ENCODE assay signal across 8 cellular contexts in the genomic region with DNA sequence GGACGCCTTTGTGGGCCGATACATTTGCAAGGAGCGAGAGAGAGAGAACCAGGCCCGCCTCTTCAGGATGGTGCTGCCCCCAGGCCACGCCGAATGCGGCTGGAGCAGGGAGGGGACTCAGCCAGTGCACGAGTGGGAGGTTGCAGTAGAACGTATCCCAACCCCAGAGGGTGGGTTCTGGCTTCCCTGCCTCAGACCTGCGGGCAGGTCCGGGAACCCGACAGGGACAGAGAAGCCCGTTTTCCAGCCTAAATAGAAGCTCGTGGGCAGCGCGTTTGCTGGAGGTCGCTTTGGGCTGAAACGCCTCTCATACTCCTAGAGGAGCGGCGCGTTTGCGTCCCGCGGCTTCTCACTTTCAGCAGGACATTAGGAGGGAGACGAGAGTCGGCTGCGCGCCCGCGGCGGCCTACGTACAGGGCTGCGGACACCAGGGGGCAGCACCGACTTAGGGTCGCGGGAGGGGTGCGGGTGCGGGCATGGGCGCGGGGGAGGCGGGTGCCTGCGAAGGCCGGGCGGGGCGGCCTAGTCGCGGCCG. TPM values are rescaled to one million over a fixed set of nuclear protein-coding genes. Genes with fewer than 3 reads are reported as not detected.
DNase-seq lines count a peak whose midpoint lies in the region; ATAC-seq and TF ChIP-seq lines count a peak whose summit lies in the region.

No MANE protein-coding gene starts in this region.

- H3K9me3 Mint-ChIP-seq in osteocyte (ENCODE audit: unreplicated experiment): no peaks in the 10 kb centered on the region

- H3K4me3 ChIP-seq in gastroesophageal sphincter (peak overlapping the region; percentile 53 to 72), thyroid gland (replicated peaks in 1 of 3) (peak overlapping the region in 1 of 3 donors; percentile 71)

- ATAC-seq in gastroesophageal sphincter: no peak

- intact Hi-C loops in thyroid gland (cut with DNase I): loop anchor here (10.0 kb wide), 2 partner anchors 424 to 654 kb away; a partner anchor contains a TSS

- TF ChIP-seq EP300 in gastroesophageal sphincter (IDR thresholded peaks at IDR 0.05): no peak

- H3K9me3 ChIP-seq in ES-I3 (ENCODE audit: control insufficient read depth, insufficient read depth, low read length) (no peaks in the 10 kb centered on the region), gastroesophageal sphincter (no peaks in the 10 kb centered on the region), thyroid gland (no peaks in the 10 kb centered on the region)

- WGBS in gastroesophageal sphincter (ENCODE audit: low coverage in 1 of 2), 2 donors: no CpG with 5 or more reads among the region's 48 CpGs
- 36 to 51% methylated on average over 4 to 12 of the region's 48 CpGs for WGBS in thyroid gland, 2 donors

- H3K4me1 ChIP-seq in ES-I3 (ENCODE audit: insufficient read depth, low read length): peaks cover 9% of the 10 kb centered on the region; the same call in 1 of the 2 replicates
- peaks cover 0 to 91% (median 31%) of the 10 kb centered on the region in 3 donors for H3K4me1 ChIP-seq in gastroesophageal sphincter
- peaks cover 12 to 71% of the 10 kb centered on the region in 2 donors for H3K4me1 ChIP-seq in thyroid gland

- H3K27ac Mint-ChIP-seq in osteocyte (ENCODE audit: unreplicated experiment): peak overlapping the region; percentile 34

- TF ChIP-seq CTCF in gastroesophageal sphincter (IDR thresholded peaks at IDR 0.05) (peak in 3 of 4 experiments; percentile 46 to 74 (median 69)), osteocyte (IDR thresholded peaks at IDR 0.05) (peak; percentile 45), thyroid gland (IDR thresholded peaks at IDR 0.05) (peak in 4 of 6 experiments; percentile 11 to 64 (median 28))

- peaks cover 2% of the 10 kb centered on the region for H3K36me3 Mint-ChIP-seq in osteocyte (ENCODE audit: unreplicated experiment)

- H3K27me3 ChIP-seq in gastroesophageal sphincter (peaks cover 34% of the 10 kb centered on the region), thyroid gland (no peaks in the 10 kb centered on the region)

- H3K27ac ChIP-seq in gastroesophageal sphincter (peak overlapping the region; percentile 64 to 94 (median 92)), thyroid gland (peak overlapping the region; percentile 88 to 92 (median 92))

- H3K36me3 ChIP-seq in ES-I3 (ENCODE audit: insufficient read depth, low read length) (no peaks in the 10 kb centered on the region), gastroesophageal sphincter (peaks cover 0 to 17% of the 10 kb centered on the region in 2 donors), thyroid gland (peaks cover 2 to 4% of the 10 kb centered on the region in 2 donors)

- peak overlapping the region; percentile 79; the same call in 1 of the 2 replicates for H3K9ac ChIP-seq in ES-I3 (ENCODE audit: low read depth, low read length)

- TF ChIP-seq POLR2A in gastroesophageal sphincter (IDR thresholded peaks at IDR 0.05): no peak
- no peak for TF ChIP-seq POLR2A in thyroid gland (IDR thresholded peaks at IDR 0.05)

- H3K27me3 Mint-ChIP-seq in osteocyte (ENCODE audit: unreplicated experiment): no peaks in the 10 kb centered on the region

- H3K4me1 Mint-ChIP-seq in osteocyte (ENCODE audit: unreplicated experiment): peaks cover 19% of the 10 kb centered on the region

- peak; percentile 71 for DNase-seq in NOMO-1 treated with DMSO at 0.1 percent for 48 hours (lab: John Stamatoyannopoulos, UW; ENCODE audit: unreplicated experiment)
- peak; percentile 58 for DNase-seq in activated effector memory CD4-positive, alpha-beta T cell treated with Interleukin-2 at 50 U/mL for 16 hours
- DNase-seq in osteocyte (ENCODE audit: extremely low spot score, unreplicated experiment): no peak
- DNase-seq in thyroid gland: peak; percentile 62 to 74
- no peak for DNase-seq in H4 (ENCODE audit: low spot score)
- no peak for DNase-seq in COLO829 (ENCODE audit: low spot score)

- peak overlapping the region; percentile 48 for H3K4me3 Mint-ChIP-seq in osteocyte (ENCODE audit: unreplicated experiment)

RNA-seq across cellular contexts. Expression of a gene that starts 11.0 kb away (rescaled TPM):
- total RNA-seq in gastroesophageal sphincter: 10 to 100 TPM; 19.0 to 33.6 (median 22.8) TPM
- total RNA-seq in osteocyte: 24.6 and 25.9 TPM in 2 replicates
- total RNA-seq in thyroid gland: 10 to 100 TPM in 2 of 4 donors, 1 to 10 TPM in 2; 5.3 to 20.2 (median 11.0) TPM
- total RNA-seq in H4 (2014; rRNA removed; shearing (Covaris generic)): 0.95 and 1.5 TPM in 2 replicates

RNA-seq across cellular contexts. Expression of a gene that starts 41.6 kb away (rescaled TPM):
- total RNA-seq in gastroesophageal sphincter (under 1 TPM in 1 of 4 donors, not detected in 3; 0.27 TPM), osteocyte (not detected in 2 replicates), thyroid gland (under 1 TPM in 1 of 4 donors, not detected in 3; 0.54 TPM)
- total RNA-seq in H4 (2014; rRNA removed; shearing (Covaris generic)): not detected in 2 replicates

Comparison
In these comparisons a context has a peak if more than half of its experiments do, and no peak if none do; other contexts are left out.
1. DNase-seq: peak in NOMO-1 treated with DMSO at 0.1 percent for 48 hours (single experiment), activated effector memory CD4-positive, alpha-beta T cell treated with Interleukin-2 at 50 U/mL for 16 hours (single experiment) and thyroid gland (2 of 2); none in osteocyte (single experiment), H4 (single experiment) and COLO829 (single experiment).
2. Peak in every context shown above with its lines, with median percentiles within 50 percentile points of each other: CTCF ChIP-seq.